10 cellular contexts compared by ENCODE assay signal in the genomic region with DNA sequence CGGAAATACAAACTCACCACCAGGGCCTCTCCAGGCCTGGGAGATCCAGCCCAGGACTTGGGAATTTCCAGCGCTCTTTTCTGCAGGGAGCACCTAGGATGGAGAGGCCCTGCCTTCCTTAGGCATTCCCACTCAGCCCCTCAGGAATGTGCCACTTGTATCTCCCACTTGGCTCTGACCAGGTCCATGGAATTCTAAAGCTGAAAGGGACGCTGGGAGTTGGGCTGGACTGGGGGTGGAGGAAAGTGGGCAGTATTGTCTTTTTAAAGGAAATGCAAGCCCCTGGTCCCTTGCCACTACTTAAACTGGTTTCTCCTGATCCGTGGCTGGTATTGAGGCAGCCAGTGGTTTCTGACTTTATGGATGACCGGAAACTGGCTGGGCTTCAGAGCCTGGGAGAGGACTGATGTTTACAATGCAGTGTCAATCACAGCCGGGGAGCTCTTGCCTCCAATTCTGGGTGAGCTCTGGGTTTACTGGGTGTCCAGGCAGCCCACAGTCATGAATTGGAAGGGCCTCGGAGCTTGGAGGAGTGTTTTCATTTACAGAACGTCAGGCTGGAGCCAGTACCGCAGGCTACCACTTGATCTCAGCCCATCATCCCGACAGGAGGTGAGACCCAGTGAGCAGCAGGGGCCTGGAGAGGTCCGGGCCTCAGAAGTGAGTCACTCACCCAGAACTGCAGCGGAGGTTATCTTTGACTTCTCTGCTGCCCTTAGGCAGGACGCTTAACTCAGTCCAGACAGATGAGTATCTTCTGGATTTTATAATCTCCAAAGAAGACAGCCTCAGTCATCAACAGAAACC. TPM values are rescaled to one million over a fixed set of nuclear protein-coding genes. Genes with fewer than 3 reads are reported as not detected.
DNase-seq lines count a peak whose midpoint lies in the region; ATAC-seq and TF ChIP-seq lines count a peak whose summit lies in the region.
"Had no signal": no experiment of that assay in that cellular context is flagged by ENCODE, and none has a peak within 500 bp of the region (broad histone marks: within the 10 kb centered on the region; RNA-seq: fewer than 3 reads in every experiment).

No MANE protein-coding gene starts in this region.

- no peaks in the 10 kb centered on the region for H3K27me3 Mint-ChIP-seq in mesothelial cell of epicardium (ENCODE audit: low read depth)

- BruUV-seq in mammary epithelial cell (replicated peaks; lab: Mats Ljungman, UMichigan): TSS peak; percentile 33

- POLR2A ChIA-PET in BJ (lab: Charles Lee): no interaction called here

- no peaks in the 10 kb centered on the region for H4K20me1 ChIP-seq in mammary epithelial cell (ENCODE audit: insufficient read depth, low read length)

- H3K9ac ChIP-seq in mammary epithelial cell (ENCODE audit: insufficient read depth, low read length): peak overlapping the region; percentile 72

- TF ChIP-seq EP300 in Ishikawa (IDR thresholded peaks at IDR 0.05; ENCODE audit: borderline replicate concordance) (no peak), transverse colon (IDR thresholded peaks at IDR 0.05; ENCODE audit: low read depth) (no peak)

- peak overlapping the region; percentile 95 for H3K27ac Mint-ChIP-seq in mesothelial cell of epicardium
- H3K27ac Mint-ChIP-seq: stimulated activated naive B cell treated with anti-CD40 and anti-IgM and Interleukin-4, amounts not matched to agents 10 μg/mL and 1 μg/mL and 100 μg/mL, for 72 hours had no signal

- peak overlapping the region; percentile 22 for H2AFZ ChIP-seq in mammary epithelial cell (ENCODE audit: low read depth, low read length)

- H3K79me2 ChIP-seq in mammary epithelial cell (ENCODE audit: insufficient read depth, low read length): peaks cover 87% of the 10 kb centered on the region

- intact Hi-C loops in mammary epithelial cell (cut with micrococcal nuclease) (loop anchor here (1.0 to 5.0 kb wide), 3 partner anchors 54 to 231 kb away; a partner anchor contains a TSS), transverse colon (cut with DNase I; ENCODE audit: low total_unique reads) (loop anchor here (2.0 kb wide), 1 partner anchor 61 kb away; no protein-coding TSS in a partner anchor), testis (cut with DNase I; ENCODE audit: low total_unique reads) (no loop called here)

- peak overlapping the region; percentile 83 for H3K27ac ChIP-seq in mammary epithelial cell (ENCODE audit: insufficient read depth, low read depth, low read length)
- no peak overlapping the region for H3K27ac ChIP-seq in transverse colon
- H3K27ac ChIP-seq in testis: no peak overlapping the region

- WGBS in mammary epithelial cell (ENCODE audit: low coverage, missing lambda C conversion rate): under 1% methylated on average over 13 of the region's 13 CpGs
- 77% methylated on average over 13 of the region's 13 CpGs; no CpG with 5 or more reads in 1 of the 2 donors for WGBS in transverse colon (ENCODE audit: low coverage in 1 of 2), 2 donors
- WGBS in testis, 2 donors: 59 to 70% methylated on average over 9 to 13 of the region's 13 CpGs

- CTCF ChIA-PET in BJ (lab: Yijun Ruan, JAX): interaction anchor here (0.6 to 8.6 kb wide), 11 partner anchors 10 to 215 kb away, joined by 3 to 143 read pairs (median 4); a partner anchor contains a TSS
- CTCF ChIA-PET in mammary epithelial cell (lab: Charles Lee; ENCODE audit: low non-redundant PET): interaction anchor here (0.6 to 0.7 kb wide), 2 partner anchors 10 to 215 kb away, joined by 3 to 6 read pairs; no protein-coding TSS in a partner anchor

- dilution Hi-C loops in mammary epithelial cell (cut with HindIII; ENCODE audit: low sequenced_read_pairs): no loop called here

- H3K36me3 ChIP-seq in BJ (ENCODE audit: control insufficient read depth, insufficient read depth, low read length) (peaks cover 15% of the 10 kb centered on the region), mammary epithelial cell (ENCODE audit: insufficient read depth, low read length) (peaks cover 12% of the 10 kb centered on the region), transverse colon (no peaks in the 10 kb centered on the region), testis (ENCODE audit: low read depth, missing control alignments) (no peaks in the 10 kb centered on the region)

- DNase-seq in BJ (ENCODE audit: low read depth): peak; percentile 59
- peak; percentile 88 for DNase-seq in mammary epithelial cell
- peak in 1 of 2 experiments; percentile 49 for DNase-seq in mesothelial cell of epicardium (ENCODE audit: low spot score in 2 of 2, unreplicated experiment in 2 of 2)
- no peak for DNase-seq in transverse colon
- no peak for DNase-seq in testis
- DNase-seq in effector CD8-positive, alpha-beta T cell (lab: John Stamatoyannopoulos, UW): no peak
- DNase-seq: stimulated activated naive B cell treated with anti-CD40 and anti-IgM and Interleukin-4, amounts not matched to agents 10 μg/mL and 1 μg/mL and 100 μg/mL, for 72 hours had no signal

- no peaks in the 10 kb centered on the region for H3K9me3 Mint-ChIP-seq in mesothelial cell of epicardium
- H3K9me3 Mint-ChIP-seq: stimulated activated naive B cell treated with anti-CD40 and anti-IgM and Interleukin-4, amounts not matched to agents 10 μg/mL and 1 μg/mL and 100 μg/mL, for 72 hours had no signal

- in situ Hi-C loops in mammary epithelial cell (cut with MboI; ENCODE audit: low sequenced_read_pairs in 2 of 2) (loop anchor here in 1 of 2 donors (5.0 kb wide), 1 partner anchor 96 kb away; no protein-coding TSS in a partner anchor), transverse colon (cut with MboI; ENCODE audit: low pct_ligation_motif_present in 1 of 4, low pct_unique_long_range_greater_than_20kb in 1 of 4, low sequenced_read_pairs in 3 of 4) (no loop called here)

- peaks cover under 1% of the 10 kb centered on the region for H3K36me3 Mint-ChIP-seq in mesothelial cell of epicardium
- H3K36me3 Mint-ChIP-seq: stimulated activated naive B cell treated with anti-CD40 and anti-IgM and Interleukin-4, amounts not matched to agents 10 μg/mL and 1 μg/mL and 100 μg/mL, for 72 hours had no signal

- no peak for TF ChIP-seq RAD21 in Ishikawa (IDR thresholded peaks at IDR 0.05; ENCODE audit: low read depth)

- H3K4me1 Mint-ChIP-seq in mesothelial cell of epicardium: peaks cover 28% of the 10 kb centered on the region

- TF ChIP-seq POLR2A in transverse colon (IDR thresholded peaks at IDR 0.05) (no peak), testis (IDR thresholded peaks at IDR 0.05) (no peak)

- H3K4me1 ChIP-seq in mammary epithelial cell (ENCODE audit: insufficient read depth, low read length) (peaks cover 34% of the 10 kb centered on the region), transverse colon (peaks cover 17 to 50% (median 31%) of the 10 kb centered on the region in 4 donors), testis (peaks cover 5% of the 10 kb centered on the region)

- peak overlapping the region; percentile 99 for H3K4me2 ChIP-seq in mammary epithelial cell (ENCODE audit: insufficient read depth, low read depth, low read length)

- H3K9me3 ChIP-seq in mammary epithelial cell (replicated peaks; ENCODE audit: insufficient read depth, low read length) (no peaks in the 10 kb centered on the region), transverse colon (no peaks in the 10 kb centered on the region), testis (no peaks in the 10 kb centered on the region)

- TF ChIP-seq CTCF in BJ (IDR thresholded peaks at IDR 0.05; ENCODE audit: insufficient read depth, low read depth, low read length): no peak
- peak in 1 of 2 donors; percentile 5 for TF ChIP-seq CTCF in mammary epithelial cell (conservative IDR thresholded peaks at IDR 0.05 in 1 of 2, IDR thresholded peaks at IDR 0.05 in 1 of 2; ENCODE audit: extremely low read depth in 1 of 2, insufficient read depth in 1 of 2, low read depth in 1 of 2, low read length in 2 of 2)
- TF ChIP-seq CTCF in mesothelial cell of epicardium (IDR thresholded peaks at IDR 0.05; ENCODE audit: unreplicated experiment): no peak
- TF ChIP-seq CTCF in transverse colon (IDR thresholded peaks at IDR 0.05): no peak
- no peak for TF ChIP-seq CTCF in testis (IDR thresholded peaks at IDR 0.05)

- H3K4me3 Mint-ChIP-seq in mesothelial cell of epicardium: peak overlapping the region; percentile 63

- no peak for ATAC-seq in HG03280 (IDR thresholded peaks at IDR 0.05; ENCODE audit: unreplicated experiment)
- ATAC-seq: GM12878; stimulated activated naive B cell treated with anti-CD40 and anti-IgM and Interleukin-4, amounts not matched to agents 10 μg/mL and 1 μg/mL and 100 μg/mL, for 72 hours had no signal

- H3K4me3 ChIP-seq in BJ (ENCODE audit: low read depth, low read length) (no peak overlapping the region), mammary epithelial cell (replicated peaks in 1 of 3; ENCODE audit: insufficient read depth in 1 of 3, low read depth in 2 of 3, low read length in 3 of 3) (peak overlapping the region; percentile 34 to 64 (median 51)), transverse colon (no peak overlapping the region), testis (peak overlapping the region in 1 of 2 donors; percentile 17)
- H3K4me3 ChIP-seq: GM12878 had no signal

- H3K27me3 ChIP-seq in BJ (ENCODE audit: control insufficient read depth, insufficient read depth, low read length) (no peaks in the 10 kb centered on the region), mammary epithelial cell (ENCODE audit: insufficient read depth, low read length) (no peaks in the 10 kb centered on the region), transverse colon (no peaks in the 10 kb centered on the region), testis (no peaks in the 10 kb centered on the region)

RNA-seq across cellular contexts. Expression of a gene that starts 27.3 kb away (rescaled TPM):
- polyA plus RNA-seq in BJ (2011; rRNA removed): 43.9 and 52.1 TPM in 2 replicates
- 47.5 and 61.8 TPM in 2 replicates for polyA minus RNA-seq in BJ (2011; rRNA and poly(A)+ RNA removed)
- 100 to 1,000 TPM; 118 to 163 TPM for total RNA-seq in mammary epithelial cell
- 91.6 TPM for polyA plus RNA-seq in mammary epithelial cell
- polyA minus RNA-seq in mammary epithelial cell: 114 TPM
- total RNA-seq in mesothelial cell of epicardium: 134 to 146 TPM (median 141 TPM) in 3 replicates
- 10 to 100 TPM; 54.9 to 74.4 (median 63.8) TPM for total RNA-seq in transverse colon
- 10 to 100 TPM; 65.6 to 90.5 TPM for total RNA-seq in testis
- 44.1 TPM for polyA plus RNA-seq in testis (ENCODE audit: insufficient read depth, low read depth, low replicate concordance)

RNA-seq across cellular contexts. Expression of a gene that starts 30.3 kb away (rescaled TPM):
- polyA plus RNA-seq in BJ (2011; rRNA removed) (13.6 and 27.8 TPM in 2 replicates), mammary epithelial cell (28.4 TPM), testis (ENCODE audit: insufficient read depth, low read depth, low replicate concordance) (30.8 TPM)
- 4.6 and 5.9 TPM in 2 replicates for polyA minus RNA-seq in BJ (2011; rRNA and poly(A)+ RNA removed)
- total RNA-seq in mammary epithelial cell (10 to 100 TPM; 16.8 to 38.1 TPM), mesothelial cell of epicardium (34.7 to 38.4 TPM (median 36.5 TPM) in 3 replicates), transverse colon (100 to 1,000 TPM in 1 of 4 donors, 10 to 100 TPM in 3; 67.5 to 105 (median 85.9) TPM), testis (10 to 100 TPM; 63.2 to 68.7 TPM)
- polyA minus RNA-seq in mammary epithelial cell: 14.4 TPM

RNA-seq across cellular contexts. Expression of a gene that starts 32.9 kb away (rescaled TPM):
- polyA plus RNA-seq in BJ (2011; rRNA removed): 49.3 and 89.9 TPM in 2 replicates
- polyA minus RNA-seq in BJ (2011; rRNA and poly(A)+ RNA removed): 53.0 and 72.2 TPM in 2 replicates
- total RNA-seq in mammary epithelial cell: 10 to 100 TPM; 49.7 to 68.8 TPM
- polyA plus RNA-seq in mammary epithelial cell: 52.4 TPM
- 51.5 TPM for polyA minus RNA-seq in mammary epithelial cell
- total RNA-seq in mesothelial cell of epicardium: 86.8 to 97.6 TPM (median 92.5 TPM) in 3 replicates
- total RNA-seq in transverse colon: 100 to 1,000 TPM; 121 to 241 (median 144) TPM
- 100 to 1,000 TPM; 114 to 124 TPM for total RNA-seq in testis
- 60.3 TPM for polyA plus RNA-seq in testis (ENCODE audit: insufficient read depth, low read depth, low replicate concordance)

RNA-seq across cellular contexts. Expression of a gene that starts 53.9 kb away (rescaled TPM):
- not detected in 2 replicates for polyA plus RNA-seq in BJ (2011; rRNA removed)
- not detected in 2 replicates for polyA minus RNA-seq in BJ (2011; rRNA and poly(A)+ RNA removed)
- not detected for total RNA-seq in mammary epithelial cell
- not detected for polyA plus RNA-seq in mammary epithelial cell
- polyA minus RNA-seq in mammary epithelial cell: not detected
- total RNA-seq in mesothelial cell of epicardium: 0.20 TPM in 1 of 3 replicates, not detected in the others
- total RNA-seq in transverse colon: not detected
- total RNA-seq in testis: 10 to 100 TPM in 1 of 2 donors, 1 to 10 TPM in 1; 2.9 to 15.6 TPM
- 7.2 TPM for polyA plus RNA-seq in testis (ENCODE audit: insufficient read depth, low read depth, low replicate concordance)
- total RNA-seq: GM12878 had no signal
- polyA plus RNA-seq: GM12878 had no signal

RNA-seq across cellular contexts. Expression of a gene that starts 54.2 kb away (rescaled TPM):
- 59.0 and 86.1 TPM in 2 replicates for polyA plus RNA-seq in BJ (2011; rRNA removed)
- 74.3 and 109 TPM in 2 replicates for polyA minus RNA-seq in BJ (2011; rRNA and poly(A)+ RNA removed)
- 100 to 1,000 TPM in 1 of 2 donors, 10 to 100 TPM in 1; 46.5 to 138 TPM for total RNA-seq in mammary epithelial cell
- 57.9 TPM for polyA plus RNA-seq in mammary epithelial cell
- 150 TPM for polyA minus RNA-seq in mammary epithelial cell
- 236 to 249 TPM (median 243 TPM) in 3 replicates for total RNA-seq in mesothelial cell of epicardium
- total RNA-seq in transverse colon: 100 to 1,000 TPM in 2 of 4 donors, 10 to 100 TPM in 2; 61.7 to 464 (median 83.2) TPM
- 100 to 1,000 TPM; 147 to 153 TPM for total RNA-seq in testis
- polyA plus RNA-seq in testis (ENCODE audit: insufficient read depth, low read depth, low replicate concordance): 68.9 TPM

Comparison
In these comparisons a context has a peak if more than half of its experiments do, and no peak if none do; other contexts are left out.
1. DNase-seq: peak in BJ (single experiment) and mammary epithelial cell (single experiment); none in transverse colon (single experiment), testis (single experiment) and effector CD8-positive, alpha-beta T cell (single experiment).
2. H3K4me3 ChIP-seq: peak in mammary epithelial cell (3 of 3); none in BJ (single experiment) and transverse colon (0 of 4).